Comparison of ENCODE assay signal across 20 cellular contexts in genomic region chr2:58432491-58433166, GRCh38.
"Had no signal": no experiment of that assay in that cellular context is flagged by ENCODE, and none has a peak within 500 bp of the region (broad histone marks: within the 10 kb centered on the region; RNA-seq: fewer than 3 reads in every experiment).

No MANE protein-coding gene starts in this region.

- H3K4me3 Mint-ChIP-seq: activated CD8-positive, alpha-beta T cell treated with anti-CD3 and anti-CD28 coated beads, Interleukin-2, amount 10 ng/mL, durations not matched to agents 7 days and 5 days; activated naive CD8-positive, alpha-beta T cell; memory B cell; naive thymus-derived CD4-positive, alpha-beta T cell; neural crest cell; stimulated activated naive CD8-positive, alpha-beta T cell treated with anti-CD3 and anti-CD28 coated beads, Interleukin-15, amount 100 ng/mL, for 72 hours had no signal

- H3K27me3 ChIP-seq: adrenal gland had no signal

- H3K27ac Mint-ChIP-seq: activated CD8-positive, alpha-beta T cell treated with anti-CD3 and anti-CD28 coated beads, Interleukin-2, amount 10 ng/mL, durations not matched to agents 7 days and 5 days; activated naive CD8-positive, alpha-beta T cell; memory B cell; naive thymus-derived CD4-positive, alpha-beta T cell; stimulated activated naive CD8-positive, alpha-beta T cell treated with anti-CD3 and anti-CD28 coated beads, Interleukin-15, amount 100 ng/mL, for 72 hours had no signal

- H3K36me3 ChIP-seq: adrenal gland, tibial nerve, WERI-Rb-1 had no signal

- H3K9me3 ChIP-seq: adrenal gland, tibial nerve had no signal

- H3K9me3 Mint-ChIP-seq: memory B cell; stimulated activated naive CD8-positive, alpha-beta T cell treated with anti-CD3 and anti-CD28 coated beads, Interleukin-15, amount 100 ng/mL, for 72 hours had no signal

- H3K4me3 ChIP-seq: adrenal gland, tibial nerve had no signal

- H3K27ac ChIP-seq: adrenal gland, tibial nerve, WERI-Rb-1 had no signal

- H3K36me3 Mint-ChIP-seq: activated naive CD8-positive, alpha-beta T cell; memory B cell had no signal

- DNase-seq: activated CD4-positive, alpha-beta T cell treated with anti-CD3 and anti-CD28 coated beads for 1 hour; activated CD4-positive, alpha-beta T cell treated with anti-CD3 and anti-CD28 coated beads, Interleukin-2, amount 50 U/mL, for 1 hour; activated CD8-positive, alpha-beta T cell treated with anti-CD3 and anti-CD28 coated beads, Interleukin-2, amount 10 ng/mL, durations not matched to agents 7 days and 5 days; activated gamma-delta T cell treated with Interleukin-2 at 50 U/mL for 16 hours; adrenal gland; cerebellar nuclear complex; erythroblast; foreskin fibroblast; left ventricle myocardium superior; naive thymus-derived CD4-positive, alpha-beta T cell; retina; stimulated activated CD4-positive, alpha-beta T cell treated with anti-CD3 and anti-CD28 coated beads, Interleukin-12 subunit alpha, Interleukin-12 subunit beta, amount 100 ng/mL, for 4 hours; stimulated activated CD4-positive, alpha-beta T cell treated with anti-CD3 and anti-CD28 coated beads, Interleukin-4, amount 100 ng/mL, for 4 hours; stimulated activated naive CD8-positive, alpha-beta T cell treated with anti-CD3 and anti-CD28 coated beads, Interleukin-15, amount 100 ng/mL, for 72 hours; T-helper 1 cell; WERI-Rb-1 had no signal
